ENCODE assay signal across 25 cellular contexts in genomic region chr6:161021543-161021942, GRCh38.
"Had no signal": no experiment of that assay in that cellular context is flagged by ENCODE, and none has a peak within 500 bp of the region (broad histone marks: within the 10 kb centered on the region; RNA-seq: fewer than 3 reads in every experiment).

No MANE protein-coding gene starts in this region.

- H3K27ac Mint-ChIP-seq: activated CD4-positive, alpha-beta memory T cell treated with anti-CD3 and anti-CD28 coated beads, Interleukin-2, amount 10 ng/mL, durations not matched to agents 7 days and 5 days; activated CD4-positive, alpha-beta T cell treated with anti-CD3 and anti-CD28 coated beads, Interleukin-2, amount 10 ng/mL, durations not matched to agents 7 days and 5 days; activated naive CD8-positive, alpha-beta T cell; activated T-helper 17 cell treated with anti-CD3 and anti-CD28 coated beads, Interleukin-2, amount 50 U/mL, for 72 hours; endodermal cell; T-cell had no signal

- H3K9me3 ChIP-seq: body of pancreas, colonic mucosa, heart left ventricle had no signal

- H3K4me1 ChIP-seq: colonic mucosa had no signal

- H3K27me3 Mint-ChIP-seq: activated CD4-positive, alpha-beta memory T cell treated with anti-CD3 and anti-CD28 coated beads, Interleukin-2, amount 10 ng/mL, durations not matched to agents 7 days and 5 days; activated CD4-positive, alpha-beta T cell treated with anti-CD3 and anti-CD28 coated beads, Interleukin-2, amount 10 ng/mL, durations not matched to agents 7 days and 5 days; activated naive CD8-positive, alpha-beta T cell; activated T-helper 17 cell treated with anti-CD3 and anti-CD28 coated beads, Interleukin-2, amount 50 U/mL, for 72 hours; T-cell had no signal

- DNase-seq: activated CD4-positive, alpha-beta memory T cell treated with anti-CD3 and anti-CD28 coated beads, Interleukin-2, amount 10 ng/mL, durations not matched to agents 7 days and 5 days; activated CD4-positive, alpha-beta T cell treated with anti-CD3 and anti-CD28 coated beads for 1 hour; activated CD4-positive, alpha-beta T cell treated with anti-CD3 and anti-CD28 coated beads for 4 hours; activated CD4-positive, alpha-beta T cell treated with anti-CD3 and anti-CD28 coated beads, Interleukin-2, amount 10 ng/mL, durations not matched to agents 7 days and 5 days; activated CD4-positive, alpha-beta T cell treated with anti-CD3 and anti-CD28 coated beads, Interleukin-2, amount 50 U/mL, for 4 hours; activated effector memory CD4-positive, alpha-beta T cell treated with Interleukin-2 at 50 U/mL for 16 hours; activated gamma-delta T cell treated with Interleukin-2 at 50 U/mL for 16 hours; activated naive CD4-positive, alpha-beta T cell treated with anti-CD3 and anti-CD28 coated beads, Interleukin-2, amount 50 U/mL, for 16 hours; activated naive CD4-positive, alpha-beta T cell treated with Interleukin-2 at 50 U/mL for 16 hours; activated T-cell treated with anti-CD3 and anti-CD28 coated beads, Interleukin-2, amount 50 U/mL, for 4 hours; amniotic stem cell; aorta; body of pancreas; caudate nucleus; colonic mucosa; effector memory CD4-positive, alpha-beta T cell; endodermal cell; foreskin fibroblast; heart left ventricle; SW 1271; T-cell; T-helper 2 cell had no signal

- H3K4me1 Mint-ChIP-seq: activated CD4-positive, alpha-beta memory T cell treated with anti-CD3 and anti-CD28 coated beads, Interleukin-2, amount 10 ng/mL, durations not matched to agents 7 days and 5 days; activated CD4-positive, alpha-beta T cell treated with anti-CD3 and anti-CD28 coated beads, Interleukin-2, amount 10 ng/mL, durations not matched to agents 7 days and 5 days had no signal

- ATAC-seq: activated T-cell treated with anti-CD3 and anti-CD28 coated beads, Interleukin-2, amount 50 U/mL, for 4 hours; activated T-helper 17 cell treated with anti-CD3 and anti-CD28 coated beads, Interleukin-2, amount 50 U/mL, for 72 hours; body of pancreas; esophagus mucosa; T-cell had no signal

- H3K9me3 Mint-ChIP-seq: activated CD4-positive, alpha-beta memory T cell treated with anti-CD3 and anti-CD28 coated beads, Interleukin-2, amount 10 ng/mL, durations not matched to agents 7 days and 5 days; activated CD4-positive, alpha-beta T cell treated with anti-CD3 and anti-CD28 coated beads, Interleukin-2, amount 10 ng/mL, durations not matched to agents 7 days and 5 days; activated T-cell treated with anti-CD3 and anti-CD28 coated beads, Interleukin-2, amount 50 U/mL, for 4 hours; activated T-helper 17 cell treated with anti-CD3 and anti-CD28 coated beads, Interleukin-2, amount 50 U/mL, for 72 hours; endodermal cell had no signal

- H3K4me3 Mint-ChIP-seq: activated CD4-positive, alpha-beta memory T cell treated with anti-CD3 and anti-CD28 coated beads, Interleukin-2, amount 10 ng/mL, durations not matched to agents 7 days and 5 days; activated CD4-positive, alpha-beta T cell treated with anti-CD3 and anti-CD28 coated beads, Interleukin-2, amount 10 ng/mL, durations not matched to agents 7 days and 5 days; activated naive CD8-positive, alpha-beta T cell; activated T-cell treated with anti-CD3 and anti-CD28 coated beads, Interleukin-2, amount 50 U/mL, for 4 hours; activated T-helper 17 cell treated with anti-CD3 and anti-CD28 coated beads, Interleukin-2, amount 50 U/mL, for 72 hours; endodermal cell; T-cell had no signal

- H3K27me3 ChIP-seq: body of pancreas, colonic mucosa, heart left ventricle had no signal

- H3K27ac ChIP-seq: body of pancreas, colonic mucosa, heart left ventricle had no signal

- H3K4me3 ChIP-seq: body of pancreas, colonic mucosa, heart left ventricle had no signal

- H3K36me3 ChIP-seq: colonic mucosa, heart left ventricle had no signal
